Comparison of ENCODE assay signal across 1 cellular context in the genomic region with DNA sequence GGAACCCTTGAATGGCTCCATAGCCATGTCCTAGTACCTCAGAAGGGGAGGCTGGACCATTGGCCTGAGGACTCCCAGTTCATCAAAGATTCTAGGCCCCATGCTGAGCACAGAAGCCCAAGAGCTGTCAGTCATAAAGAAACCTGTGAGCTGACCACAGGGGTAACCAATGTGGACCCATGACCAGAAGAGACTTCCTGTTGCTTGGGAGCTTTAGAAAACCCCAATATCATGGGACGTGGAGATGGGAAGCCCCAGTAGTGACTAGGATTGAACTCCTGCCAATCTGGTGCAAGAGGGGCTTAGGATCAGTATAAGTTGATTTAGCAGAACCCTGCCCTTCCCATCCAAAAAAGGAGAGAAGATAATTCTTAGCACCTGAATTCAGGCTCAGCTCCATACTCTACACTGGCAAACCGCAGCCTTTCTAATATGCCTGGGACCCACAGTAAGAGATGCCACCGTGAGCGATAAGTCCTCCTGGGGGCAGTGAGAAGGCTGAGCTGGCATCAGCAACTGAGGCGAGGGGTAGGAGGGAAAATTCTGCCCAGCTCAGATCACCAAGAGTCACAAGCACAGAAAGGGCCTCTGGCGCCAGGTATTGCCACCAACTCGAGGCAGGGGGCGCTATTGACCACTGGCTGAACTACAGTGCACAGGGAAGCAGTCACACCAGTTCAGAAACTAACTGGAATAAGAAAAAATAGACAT.
TF ChIP-seq lines count a peak whose summit lies in the region.

No MANE protein-coding gene starts in this region.

TF ChIP-seq in GM12878, 131 proteins besides CTCF, POLR2A, EP300 and RAD21 (continued from another document and continues in another):
- TF ChIP-seq, protein P1, sequence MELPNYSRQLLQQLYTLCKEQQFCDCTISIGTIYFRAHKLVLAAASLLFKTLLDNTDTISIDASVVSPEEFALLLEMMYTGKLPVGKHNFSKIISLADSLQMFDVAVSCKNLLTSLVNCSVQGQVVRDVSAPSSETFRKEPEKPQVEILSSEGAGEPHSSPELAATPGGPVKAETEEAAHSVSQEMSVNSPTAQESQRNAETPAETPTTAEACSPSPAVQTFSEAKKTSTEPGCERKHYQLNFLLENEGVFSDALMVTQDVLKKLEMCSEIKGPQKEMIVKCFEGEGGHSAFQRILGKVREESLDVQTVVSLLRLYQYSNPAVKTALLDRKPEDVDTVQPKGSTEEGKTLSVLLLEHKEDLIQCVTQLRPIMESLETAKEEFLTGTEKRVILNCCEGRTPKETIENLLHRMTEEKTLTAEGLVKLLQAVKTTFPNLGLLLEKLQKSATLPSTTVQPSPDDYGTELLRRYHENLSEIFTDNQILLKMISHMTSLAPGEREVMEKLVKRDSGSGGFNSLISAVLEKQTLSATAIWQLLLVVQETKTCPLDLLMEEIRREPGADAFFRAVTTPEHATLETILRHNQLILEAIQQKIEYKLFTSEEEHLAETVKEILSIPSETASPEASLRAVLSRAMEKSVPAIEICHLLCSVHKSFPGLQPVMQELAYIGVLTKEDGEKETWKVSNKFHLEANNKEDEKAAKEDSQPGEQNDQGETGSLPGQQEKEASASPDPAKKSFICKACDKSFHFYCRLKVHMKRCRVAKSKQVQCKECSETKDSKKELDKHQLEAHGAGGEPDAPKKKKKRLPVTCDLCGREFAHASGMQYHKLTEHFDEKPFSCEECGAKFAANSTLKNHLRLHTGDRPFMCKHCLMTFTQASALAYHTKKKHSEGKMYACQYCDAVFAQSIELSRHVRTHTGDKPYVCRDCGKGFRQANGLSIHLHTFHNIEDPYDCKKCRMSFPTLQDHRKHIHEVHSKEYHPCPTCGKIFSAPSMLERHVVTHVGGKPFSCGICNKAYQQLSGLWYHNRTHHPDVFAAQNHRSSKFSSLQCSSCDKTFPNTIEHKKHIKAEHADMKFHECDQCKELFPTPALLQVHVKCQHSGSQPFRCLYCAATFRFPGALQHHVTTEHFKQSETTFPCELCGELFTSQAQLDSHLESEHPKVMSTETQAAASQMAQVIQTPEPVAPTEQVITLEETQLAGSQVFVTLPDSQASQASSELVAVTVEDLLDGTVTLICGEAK (IDR thresholded peaks at IDR 0.05; ENCODE audit: borderline replicate concordance) = no peak
- no peak for TF ChIP-seq BRCA1 (IDR thresholded peaks at IDR 0.05; ENCODE audit: low read depth, low read length)
- TF ChIP-seq MXI1 (IDR thresholded peaks at IDR 0.05; ENCODE audit: low read depth, low read length) = no peak
- TF ChIP-seq ZNF207 (IDR thresholded peaks at IDR 0.05; ENCODE audit: borderline replicate concordance) = no peak
- no peak for TF ChIP-seq ASH2L (IDR thresholded peaks at IDR 0.05; ENCODE audit: borderline replicate concordance, low read depth)
- TF ChIP-seq SUZ12 (IDR thresholded peaks at IDR 0.05; ENCODE audit: unreplicated experiment) = no peak
- TF ChIP-seq JUNB (IDR thresholded peaks at IDR 0.05) = peak; percentile 79
- TF ChIP-seq, protein P2, sequence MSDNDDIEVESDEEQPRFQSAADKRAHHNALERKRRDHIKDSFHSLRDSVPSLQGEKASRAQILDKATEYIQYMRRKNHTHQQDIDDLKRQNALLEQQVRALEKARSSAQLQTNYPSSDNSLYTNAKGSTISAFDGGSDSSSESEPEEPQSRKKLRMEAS (IDR thresholded peaks at IDR 0.05; ENCODE audit: low read depth, low read length) = no peak
- TF ChIP-seq RCOR1 (conservative IDR thresholded peaks at IDR 0.05; ENCODE audit: low read depth, low read length) = no peak
- no peak for TF ChIP-seq FOXK2 (IDR thresholded peaks at IDR 0.05)
- TF ChIP-seq, protein P3, sequence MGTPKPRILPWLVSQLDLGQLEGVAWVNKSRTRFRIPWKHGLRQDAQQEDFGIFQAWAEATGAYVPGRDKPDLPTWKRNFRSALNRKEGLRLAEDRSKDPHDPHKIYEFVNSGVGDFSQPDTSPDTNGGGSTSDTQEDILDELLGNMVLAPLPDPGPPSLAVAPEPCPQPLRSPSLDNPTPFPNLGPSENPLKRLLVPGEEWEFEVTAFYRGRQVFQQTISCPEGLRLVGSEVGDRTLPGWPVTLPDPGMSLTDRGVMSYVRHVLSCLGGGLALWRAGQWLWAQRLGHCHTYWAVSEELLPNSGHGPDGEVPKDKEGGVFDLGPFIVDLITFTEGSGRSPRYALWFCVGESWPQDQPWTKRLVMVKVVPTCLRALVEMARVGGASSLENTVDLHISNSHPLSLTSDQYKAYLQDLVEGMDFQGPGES (IDR thresholded peaks at IDR 0.05) = no peak
- no peak for TF ChIP-seq CHD2 (IDR thresholded peaks at IDR 0.05; ENCODE audit: borderline replicate concordance, low read depth, low read length)
- TF ChIP-seq SUPT20H (IDR thresholded peaks at IDR 0.05; ENCODE audit: borderline replicate concordance, control insufficient read depth, low read depth, low read length) = no peak
- TF ChIP-seq, protein P4, sequence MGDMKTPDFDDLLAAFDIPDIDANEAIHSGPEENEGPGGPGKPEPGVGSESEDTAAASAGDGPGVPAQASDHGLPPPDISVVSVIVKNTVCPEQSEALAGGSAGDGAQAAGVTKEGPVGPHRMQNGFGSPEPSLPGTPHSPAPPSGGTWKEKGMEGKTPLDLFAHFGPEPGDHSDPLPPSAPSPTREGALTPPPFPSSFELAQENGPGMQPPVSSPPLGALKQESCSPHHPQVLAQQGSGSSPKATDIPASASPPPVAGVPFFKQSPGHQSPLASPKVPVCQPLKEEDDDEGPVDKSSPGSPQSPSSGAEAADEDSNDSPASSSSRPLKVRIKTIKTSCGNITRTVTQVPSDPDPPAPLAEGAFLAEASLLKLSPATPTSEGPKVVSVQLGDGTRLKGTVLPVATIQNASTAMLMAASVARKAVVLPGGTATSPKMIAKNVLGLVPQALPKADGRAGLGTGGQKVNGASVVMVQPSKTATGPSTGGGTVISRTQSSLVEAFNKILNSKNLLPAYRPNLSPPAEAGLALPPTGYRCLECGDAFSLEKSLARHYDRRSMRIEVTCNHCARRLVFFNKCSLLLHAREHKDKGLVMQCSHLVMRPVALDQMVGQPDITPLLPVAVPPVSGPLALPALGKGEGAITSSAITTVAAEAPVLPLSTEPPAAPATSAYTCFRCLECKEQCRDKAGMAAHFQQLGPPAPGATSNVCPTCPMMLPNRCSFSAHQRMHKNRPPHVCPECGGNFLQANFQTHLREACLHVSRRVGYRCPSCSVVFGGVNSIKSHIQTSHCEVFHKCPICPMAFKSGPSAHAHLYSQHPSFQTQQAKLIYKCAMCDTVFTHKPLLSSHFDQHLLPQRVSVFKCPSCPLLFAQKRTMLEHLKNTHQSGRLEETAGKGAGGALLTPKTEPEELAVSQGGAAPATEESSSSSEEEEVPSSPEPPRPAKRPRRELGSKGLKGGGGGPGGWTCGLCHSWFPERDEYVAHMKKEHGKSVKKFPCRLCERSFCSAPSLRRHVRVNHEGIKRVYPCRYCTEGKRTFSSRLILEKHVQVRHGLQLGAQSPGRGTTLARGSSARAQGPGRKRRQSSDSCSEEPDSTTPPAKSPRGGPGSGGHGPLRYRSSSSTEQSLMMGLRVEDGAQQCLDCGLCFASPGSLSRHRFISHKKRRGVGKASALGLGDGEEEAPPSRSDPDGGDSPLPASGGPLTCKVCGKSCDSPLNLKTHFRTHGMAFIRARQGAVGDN (IDR thresholded peaks at IDR 0.05) = peak; percentile 77
- no peak for TF ChIP-seq ZNF622 (IDR thresholded peaks at IDR 0.05)
- TF ChIP-seq LARP7 (IDR thresholded peaks at IDR 0.05) = no peak
- TF ChIP-seq HDAC6 (IDR thresholded peaks at IDR 0.05; ENCODE audit: unreplicated experiment) = no peak
- peak; percentile 28; the same call in 1 of the 2 replicates for TF ChIP-seq SPI1 (IDR thresholded peaks at IDR 0.05; ENCODE audit: borderline replicate concordance, insufficient read depth, low read depth, low read length)
- TF ChIP-seq POLR2AphosphoS2 (IDR thresholded peaks at IDR 0.05; ENCODE audit: low read depth, low read length) = no peak
- no peak for TF ChIP-seq BACH1 (IDR thresholded peaks at IDR 0.05; ENCODE audit: borderline replicate concordance)
- no peak for TF ChIP-seq STAT1 (conservative IDR thresholded peaks at IDR 0.05)
- TF ChIP-seq, protein P5, sequence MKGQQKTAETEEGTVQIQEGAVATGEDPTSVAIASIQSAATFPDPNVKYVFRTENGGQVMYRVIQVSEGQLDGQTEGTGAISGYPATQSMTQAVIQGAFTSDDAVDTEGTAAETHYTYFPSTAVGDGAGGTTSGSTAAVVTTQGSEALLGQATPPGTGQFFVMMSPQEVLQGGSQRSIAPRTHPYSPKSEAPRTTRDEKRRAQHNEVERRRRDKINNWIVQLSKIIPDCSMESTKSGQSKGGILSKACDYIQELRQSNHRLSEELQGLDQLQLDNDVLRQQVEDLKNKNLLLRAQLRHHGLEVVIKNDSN (IDR thresholded peaks at IDR 0.05; ENCODE audit: borderline replicate concordance, extremely low read length, insufficient read depth, low read depth, low read length) = no peak
- TF ChIP-seq, protein P6, sequence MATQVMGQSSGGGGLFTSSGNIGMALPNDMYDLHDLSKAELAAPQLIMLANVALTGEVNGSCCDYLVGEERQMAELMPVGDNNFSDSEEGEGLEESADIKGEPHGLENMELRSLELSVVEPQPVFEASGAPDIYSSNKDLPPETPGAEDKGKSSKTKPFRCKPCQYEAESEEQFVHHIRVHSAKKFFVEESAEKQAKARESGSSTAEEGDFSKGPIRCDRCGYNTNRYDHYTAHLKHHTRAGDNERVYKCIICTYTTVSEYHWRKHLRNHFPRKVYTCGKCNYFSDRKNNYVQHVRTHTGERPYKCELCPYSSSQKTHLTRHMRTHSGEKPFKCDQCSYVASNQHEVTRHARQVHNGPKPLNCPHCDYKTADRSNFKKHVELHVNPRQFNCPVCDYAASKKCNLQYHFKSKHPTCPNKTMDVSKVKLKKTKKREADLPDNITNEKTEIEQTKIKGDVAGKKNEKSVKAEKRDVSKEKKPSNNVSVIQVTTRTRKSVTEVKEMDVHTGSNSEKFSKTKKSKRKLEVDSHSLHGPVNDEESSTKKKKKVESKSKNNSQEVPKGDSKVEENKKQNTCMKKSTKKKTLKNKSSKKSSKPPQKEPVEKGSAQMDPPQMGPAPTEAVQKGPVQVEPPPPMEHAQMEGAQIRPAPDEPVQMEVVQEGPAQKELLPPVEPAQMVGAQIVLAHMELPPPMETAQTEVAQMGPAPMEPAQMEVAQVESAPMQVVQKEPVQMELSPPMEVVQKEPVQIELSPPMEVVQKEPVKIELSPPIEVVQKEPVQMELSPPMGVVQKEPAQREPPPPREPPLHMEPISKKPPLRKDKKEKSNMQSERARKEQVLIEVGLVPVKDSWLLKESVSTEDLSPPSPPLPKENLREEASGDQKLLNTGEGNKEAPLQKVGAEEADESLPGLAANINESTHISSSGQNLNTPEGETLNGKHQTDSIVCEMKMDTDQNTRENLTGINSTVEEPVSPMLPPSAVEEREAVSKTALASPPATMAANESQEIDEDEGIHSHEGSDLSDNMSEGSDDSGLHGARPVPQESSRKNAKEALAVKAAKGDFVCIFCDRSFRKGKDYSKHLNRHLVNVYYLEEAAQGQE (IDR thresholded peaks at IDR 0.05; ENCODE audit: low read depth, low read length) = no peak
- peak; percentile 56 for TF ChIP-seq SMC3 (IDR thresholded peaks at IDR 0.05; ENCODE audit: borderline replicate concordance, low read length)
- peak; percentile 61; the same call in 1 of the 2 replicates for TF ChIP-seq JUND (IDR thresholded peaks at IDR 0.05; ENCODE audit: low read depth, low read length)
- no peak for TF ChIP-seq NRF1 (conservative IDR thresholded peaks at IDR 0.05; ENCODE audit: low read depth, low read length)
- TF ChIP-seq MYB (IDR thresholded peaks at IDR 0.05; ENCODE audit: borderline replicate concordance, low read depth, low read length) = no peak
- TF ChIP-seq CBFB (IDR thresholded peaks at IDR 0.05; ENCODE audit: low read depth) = peak; percentile 86
- TF ChIP-seq, protein P7, sequence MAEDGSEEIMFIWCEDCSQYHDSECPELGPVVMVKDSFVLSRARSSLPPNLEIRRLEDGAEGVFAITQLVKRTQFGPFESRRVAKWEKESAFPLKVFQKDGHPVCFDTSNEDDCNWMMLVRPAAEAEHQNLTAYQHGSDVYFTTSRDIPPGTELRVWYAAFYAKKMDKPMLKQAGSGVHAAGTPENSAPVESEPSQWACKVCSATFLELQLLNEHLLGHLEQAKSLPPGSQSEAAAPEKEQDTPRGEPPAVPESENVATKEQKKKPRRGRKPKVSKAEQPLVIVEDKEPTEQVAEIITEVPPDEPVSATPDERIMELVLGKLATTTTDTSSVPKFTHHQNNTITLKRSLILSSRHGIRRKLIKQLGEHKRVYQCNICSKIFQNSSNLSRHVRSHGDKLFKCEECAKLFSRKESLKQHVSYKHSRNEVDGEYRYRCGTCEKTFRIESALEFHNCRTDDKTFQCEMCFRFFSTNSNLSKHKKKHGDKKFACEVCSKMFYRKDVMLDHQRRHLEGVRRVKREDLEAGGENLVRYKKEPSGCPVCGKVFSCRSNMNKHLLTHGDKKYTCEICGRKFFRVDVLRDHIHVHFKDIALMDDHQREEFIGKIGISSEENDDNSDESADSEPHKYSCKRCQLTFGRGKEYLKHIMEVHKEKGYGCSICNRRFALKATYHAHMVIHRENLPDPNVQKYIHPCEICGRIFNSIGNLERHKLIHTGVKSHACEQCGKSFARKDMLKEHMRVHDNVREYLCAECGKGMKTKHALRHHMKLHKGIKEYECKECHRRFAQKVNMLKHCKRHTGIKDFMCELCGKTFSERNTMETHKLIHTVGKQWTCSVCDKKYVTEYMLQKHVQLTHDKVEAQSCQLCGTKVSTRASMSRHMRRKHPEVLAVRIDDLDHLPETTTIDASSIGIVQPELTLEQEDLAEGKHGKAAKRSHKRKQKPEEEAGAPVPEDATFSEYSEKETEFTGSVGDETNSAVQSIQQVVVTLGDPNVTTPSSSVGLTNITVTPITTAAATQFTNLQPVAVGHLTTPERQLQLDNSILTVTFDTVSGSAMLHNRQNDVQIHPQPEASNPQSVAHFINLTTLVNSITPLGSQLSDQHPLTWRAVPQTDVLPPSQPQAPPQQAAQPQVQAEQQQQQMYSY (CRISPR knock-in tag; IDR thresholded peaks at IDR 0.05) = no peak
- no peak for TF ChIP-seq MEF2A (IDR thresholded peaks at IDR 0.05; ENCODE audit: insufficient read depth, low read depth, low read length)
- peak; percentile 91 for TF ChIP-seq DPF2 (IDR thresholded peaks at IDR 0.05)
- no peak for TF ChIP-seq ZNF274 (IDR thresholded peaks at IDR 0.05; ENCODE audit: insufficient read depth, insufficient read length)
- TF ChIP-seq NBN (IDR thresholded peaks at IDR 0.05) = no peak; the same call in 1 of the 2 replicates
- TF ChIP-seq PML (IDR thresholded peaks at IDR 0.05; ENCODE audit: low read length) = no peak
- no peak for TF ChIP-seq SIX5 (IDR thresholded peaks at IDR 0.05; ENCODE audit: low read depth, low read length, severe bottlenecking)
- TF ChIP-seq, protein P8, sequence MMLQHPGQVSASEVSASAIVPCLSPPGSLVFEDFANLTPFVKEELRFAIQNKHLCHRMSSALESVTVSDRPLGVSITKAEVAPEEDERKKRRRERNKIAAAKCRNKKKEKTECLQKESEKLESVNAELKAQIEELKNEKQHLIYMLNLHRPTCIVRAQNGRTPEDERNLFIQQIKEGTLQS (IDR thresholded peaks at IDR 0.05; ENCODE audit: borderline replicate concordance, extremely low read depth, low read depth, low read length) = no peak
- TF ChIP-seq SP1 (IDR thresholded peaks at IDR 0.05; ENCODE audit: low read depth, low read length) = no peak
- TF ChIP-seq NR2C1 (IDR thresholded peaks at IDR 0.05) = no peak
- no peak for TF ChIP-seq KLF5 (IDR thresholded peaks at IDR 0.05; ENCODE audit: partially characterized antibody)
- TF ChIP-seq BMI1 (IDR thresholded peaks at IDR 0.05; ENCODE audit: borderline replicate concordance) = peak; percentile 15; the same call in 1 of the 2 replicates
- TF ChIP-seq TARDBP (IDR thresholded peaks at IDR 0.05; ENCODE audit: borderline replicate concordance) = no peak
